10 cellular contexts compared by ENCODE assay signal in the genomic region with DNA sequence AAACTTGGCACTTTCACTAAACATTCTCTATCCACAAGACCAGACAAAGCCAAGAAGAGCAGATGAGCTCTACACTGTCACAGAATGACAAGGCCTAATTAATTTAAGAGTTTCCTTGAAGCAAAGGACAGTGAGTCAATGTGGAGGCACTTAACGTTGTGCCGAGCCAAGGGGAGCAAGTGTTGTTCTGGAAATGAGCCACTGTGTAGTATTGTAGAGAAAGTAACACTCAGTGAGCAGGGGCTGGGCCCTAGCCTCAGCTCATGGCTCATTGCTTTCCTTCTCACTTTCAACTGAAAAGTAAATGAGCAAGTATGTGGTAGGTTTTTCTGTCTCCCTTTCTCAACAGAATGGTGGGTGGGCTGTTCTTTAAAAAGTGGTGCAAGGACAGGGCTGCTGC. TPM values are rescaled to one million over a fixed set of nuclear protein-coding genes. Genes with fewer than 3 reads are reported as not detected.
DNase-seq lines count a peak whose midpoint lies in the region; ATAC-seq, FAIRE-seq and TF ChIP-seq lines count a peak whose summit lies in the region.
"Had no signal": no experiment of that assay in that cellular context is flagged by ENCODE, and none has a peak within 500 bp of the region (broad histone marks: within the 10 kb centered on the region; RNA-seq: fewer than 3 reads in every experiment).

No MANE protein-coding gene starts in this region.

- TF ChIP-seq CTCF in GM12878 (IDR thresholded peaks at IDR 0.05 in 2 of 3, conservative IDR thresholded peaks at IDR 0.05 in 1 of 3; ENCODE audit: control insufficient read depth in 2 of 3, extremely low read depth in 1 of 3, insufficient read depth in 1 of 3, low read depth in 3 of 3, low read length in 3 of 3): no peak
- no peak for TF ChIP-seq CTCF in WERI-Rb-1 (IDR thresholded peaks at IDR 0.05; ENCODE audit: low read depth, low read length)

- RAD21 ChIA-PET in GM12878 (lab: Charles Lee; ENCODE audit: unreplicated experiment): interaction anchor here (0.7 to 3.2 kb wide), 12 partner anchors 9 to 114 kb away, joined by 3 to 20 read pairs (median 4); no protein-coding TSS in a partner anchor

- POLR2A ChIA-PET in GM12878 (lab: Charles Lee): interaction anchor here (1.1 to 1.8 kb wide), 3 partner anchors 10 to 18 kb away, joined by 3 to 11 read pairs (median 4); no protein-coding TSS in a partner anchor

- H3K9me3 ChIP-seq in GM12878 (replicated peaks; ENCODE audit: control insufficient read depth, insufficient read depth, low read length) (no peaks in the 10 kb centered on the region), WERI-Rb-1 (ENCODE audit: severe bottlenecking) (no peaks in the 10 kb centered on the region)

- no peak for TF ChIP-seq EP300 in GM12878 (IDR thresholded peaks at IDR 0.05; ENCODE audit: borderline replicate concordance in 1 of 2, control insufficient read depth in 1 of 2, low read depth in 2 of 2, low read length in 2 of 2)

- no peak overlapping the region for H3K9ac ChIP-seq in GM12878 (ENCODE audit: control insufficient read depth, insufficient read depth, low read length)

- H3K27me3 ChIP-seq in GM12878 (replicated peaks in 1 of 2; ENCODE audit: control insufficient read depth in 2 of 2, insufficient read depth in 2 of 2, low read length in 1 of 2) (no peaks in the 10 kb centered on the region), WERI-Rb-1 (ENCODE audit: insufficient read depth, low read depth, severe bottlenecking) (no peaks in the 10 kb centered on the region)

- FAIRE-seq in GM12891 (lab: Jason Lieb, UNC) (peak; percentile 80), GM12878 (lab: Jason Lieb, UNC) (peak; percentile 89)
- FAIRE-seq: bronchial epithelial cell had no signal

- no peak for TF ChIP-seq RAD21 in GM12878 (IDR thresholded peaks at IDR 0.05; ENCODE audit: insufficient read depth, low read depth, low read length)

- H3K79me2 ChIP-seq in GM12878 (ENCODE audit: control insufficient read depth, insufficient read depth, low read length): no peaks in the 10 kb centered on the region

- no peak overlapping the region for H3K4me3 ChIP-seq in GM12878
- no peak overlapping the region for H3K4me3 ChIP-seq in WERI-Rb-1 (ENCODE audit: low read depth, low read length)

- SMC1A ChIA-PET in GM12878 (lab: Charles Lee; ENCODE audit: uncharacterized antibody, unreplicated experiment): interaction anchor here (0.6 to 2.9 kb wide), 13 partner anchors 9 to 114 kb away, joined by 3 to 25 read pairs (median 7); no protein-coding TSS in a partner anchor

- H3K27ac ChIP-seq in GM12878 (ENCODE audit: control insufficient read depth, insufficient read depth) (peak overlapping the region; percentile 37), WERI-Rb-1 (no peak overlapping the region)

- H4K20me1 ChIP-seq in GM12878 (ENCODE audit: control insufficient read depth, insufficient read depth): no peaks in the 10 kb centered on the region

- peak overlapping the region; percentile 50 for H2AFZ ChIP-seq in GM12878 (ENCODE audit: control insufficient read depth, low read depth, low read length)

- no peak for DNase-seq in GM12891 (ENCODE audit: insufficient read length, low spot score)
- no peak for DNase-seq in GM12878 (ENCODE audit: low read depth, low spot score)
- no peak for DNase-seq in WERI-Rb-1
- no peak for DNase-seq in NCI-H526 treated with DMSO at 0.1 percent for 48 hours (lab: John Stamatoyannopoulos, UW)
- DNase-seq in NCI-H69 (lab: John Stamatoyannopoulos, UW): no peak
- DNase-seq in stimulated activated CD4-positive, alpha-beta T cell treated with anti-CD3 and anti-CD28 coated beads, Interleukin-12 subunit alpha, Interleukin-12 subunit beta, amount 100 ng/mL, for 4 hours: no peak
- DNase-seq: stimulated activated CD8-positive, alpha-beta memory T cell treated with anti-CD3 and anti-CD28 coated beads, Interleukin-4, amount 100 ng/mL, for 48 hours had no signal

- 0% methylated on average over 2 of the region's 2 CpGs for WGBS in GM12878 (ENCODE audit: insufficient coverage, insufficient replicate concordance, low lambda C conversion rate, missing lambda C conversion rate)

- H3K4me2 ChIP-seq in GM12878 (ENCODE audit: control insufficient read depth, insufficient read depth): peak overlapping the region; percentile 33; the same call in 1 of the 2 replicates

- H3K4me1 ChIP-seq in GM12878 (ENCODE audit: control insufficient read depth, insufficient read depth, low read length): peaks cover 24% of the 10 kb centered on the region

- TF ChIP-seq POLR2A in GM12891 (IDR thresholded peaks at IDR 0.05; ENCODE audit: low read depth, low read length) (no peak), GM12878 (IDR thresholded peaks at IDR 0.05; ENCODE audit: low read depth, low read length) (no peak)

- H3K36me3 ChIP-seq in GM12878 (ENCODE audit: control insufficient read depth in 2 of 2, insufficient read depth in 2 of 2, low read length in 1 of 2) (no peaks in the 10 kb centered on the region), WERI-Rb-1 (no peaks in the 10 kb centered on the region)

- in situ Hi-C loops in GM12878 (cut with MboI): no loop called here

- BruUV-seq in GM12878 (replicated peaks; lab: Mats Ljungman, UMichigan): no TSS peak

- CTCF ChIA-PET in GM12878 (lab: Yijun Ruan, JAX): interaction anchor here (0.8 to 2.5 kb wide), 10 partner anchors 10 to 60 kb away, joined by 3 to 15 read pairs (median 4); no protein-coding TSS in a partner anchor

- intact Hi-C loops in GM12878 (cut with micrococcal nuclease; ENCODE audit: unreplicated experiment): no loop called here

- ATAC-seq in GM19395 (IDR thresholded peaks at IDR 0.05; ENCODE audit: unreplicated experiment) (peak; percentile 81), HG03039 (IDR thresholded peaks at IDR 0.05; ENCODE audit: unreplicated experiment) (peak; percentile 63), GM12878 (peak; percentile 88)

TF ChIP-seq in GM12891, 5 proteins besides CTCF, POLR2A, EP300 and RAD21:
- no peak for TF ChIP-seq TAF1 (IDR thresholded peaks at IDR 0.05; ENCODE audit: low read depth, low read length)
- no peak for TF ChIP-seq SPI1 (IDR thresholded peaks at IDR 0.05; ENCODE audit: low read depth, low read length)
- no peak for TF ChIP-seq POLR2AphosphoS5 (IDR thresholded peaks at IDR 0.05; ENCODE audit: low read depth, low read length)
- TF ChIP-seq POU2F2 (IDR thresholded peaks at IDR 0.05; ENCODE audit: low read depth, low read length): no peak
- no peak for TF ChIP-seq PAX5 (IDR thresholded peaks at IDR 0.05; ENCODE audit: insufficient read depth, low read length, severe bottlenecking)

TF ChIP-seq in GM12878, 131 proteins besides CTCF, POLR2A, EP300 and RAD21:
- TF ChIP-seq ETV6 (conservative IDR thresholded peaks at IDR 0.05 in 1 of 2, IDR thresholded peaks at IDR 0.05 in 1 of 2; ENCODE audit: borderline replicate concordance in 1 of 2, low read depth in 1 of 2): peak in 1 of 2 experiments; percentile 14; a peak in 2 of 4 replicates
- TF ChIP-seq CBX3 (IDR thresholded peaks at IDR 0.05; ENCODE audit: borderline replicate concordance, low read depth): no peak
- TF ChIP-seq, protein P1, sequence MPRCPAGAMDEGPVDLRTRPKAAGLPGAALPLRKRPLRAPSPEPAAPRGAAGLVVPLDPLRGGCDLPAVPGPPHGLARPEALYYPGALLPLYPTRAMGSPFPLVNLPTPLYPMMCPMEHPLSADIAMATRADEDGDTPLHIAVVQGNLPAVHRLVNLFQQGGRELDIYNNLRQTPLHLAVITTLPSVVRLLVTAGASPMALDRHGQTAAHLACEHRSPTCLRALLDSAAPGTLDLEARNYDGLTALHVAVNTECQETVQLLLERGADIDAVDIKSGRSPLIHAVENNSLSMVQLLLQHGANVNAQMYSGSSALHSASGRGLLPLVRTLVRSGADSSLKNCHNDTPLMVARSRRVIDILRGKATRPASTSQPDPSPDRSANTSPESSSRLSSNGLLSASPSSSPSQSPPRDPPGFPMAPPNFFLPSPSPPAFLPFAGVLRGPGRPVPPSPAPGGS (IDR thresholded peaks at IDR 0.05; ENCODE audit: borderline replicate concordance, insufficient read depth, low read depth, low read length, poor library complexity, severe bottlenecking): peak; percentile 26
- TF ChIP-seq PAX5 (IDR thresholded peaks at IDR 0.05; ENCODE audit: borderline replicate concordance, low read depth, low read length): peak; percentile 33; the same call in 1 of the 2 replicates
- TF ChIP-seq EED (IDR thresholded peaks at IDR 0.05; ENCODE audit: low read depth): 0 out of 2 replicates have a peak, but pooled peaks have one; percentile 25
- TF ChIP-seq NFYA (IDR thresholded peaks at IDR 0.05; ENCODE audit: borderline replicate concordance, low read depth, low read length): no peak
- peak; percentile 35; the same call in 1 of the 2 replicates for TF ChIP-seq MTA2 (IDR thresholded peaks at IDR 0.05; ENCODE audit: low read depth)
TF ChIP-seq in GM12878: peak in this region for 5.

RNA-seq across cellular contexts. Expression of gene KIAA0040, which starts 11.7 kb away (rescaled TPM):
- polyA plus RNA-seq in GM12891 (2012; ENCODE audit: low read depth, missing spikeins): 3.9 TPM
- 19.4 and 22.6 TPM in 2 replicates for total RNA-seq in GM12878 (2013; cell fraction: nucleolus; rRNA removed)
- total RNA-seq in GM12878 (2014; rRNA removed): 22.9 and 24.1 TPM in 2 replicates
- total RNA-seq in GM12878 (2014; rRNA removed; fragmentation: Illumina TruSeq; extraction: Trizol): 23.5 and 24.4 TPM in 2 replicates
- total RNA-seq in GM12878 (2021): 29.0 and 29.2 TPM in 2 replicates
- 5.8 TPM for polyA plus RNA-seq in GM12878 (2011; ENCODE audit: low read depth)
- polyA plus RNA-seq in GM12878 (2011; rRNA removed): 39.9 and 47.7 TPM in 2 replicates
- 44.7 and 45.5 TPM in 2 replicates for polyA plus RNA-seq in GM12878 (2011; cell fraction: cytosol; rRNA removed)
- 28.1 and 33.0 TPM in 2 replicates for polyA plus RNA-seq in GM12878 (2011; cell fraction: nucleus; rRNA removed)
- polyA plus RNA-seq in GM12878 (2012): 7.0 and 11.0 TPM in 2 replicates
- 31.8 and 38.1 TPM in 2 replicates for polyA plus RNA-seq in GM12878 (2014; fragmentation: Illumina TruSeq; extraction: Trizol)
- 1 to 10 TPM; 7.6 to 8.3 TPM for polyA plus RNA-seq in GM12878 (2014; fragmentation: Nextera tagmentation; extraction: Ambion mirVana)
- polyA plus RNA-seq in GM12878 (2014; rRNA removed): 20.5 and 24.1 TPM in 2 replicates
- polyA plus RNA-seq in GM12878 (2016; fragmentation: Nextera tagmentation; extraction: Ambion mirVana): 10 to 100 TPM; 19.7 to 20.3 TPM
- 57.5 and 68.2 TPM in 2 replicates for polyA minus RNA-seq in GM12878 (2011; rRNA and poly(A)+ RNA removed)
- 15.7 and 17.1 TPM in 2 replicates for polyA minus RNA-seq in GM12878 (2011; cell fraction: cytosol; rRNA and poly(A)+ RNA removed)
- polyA minus RNA-seq in GM12878 (2011; cell fraction: nucleus; rRNA and poly(A)+ RNA removed): 14.0 and 17.7 TPM in 2 replicates
